Comparison of ENCODE assay signal across 18 cellular contexts in genomic region chr5:30838936-30839511, GRCh38.
A peak's percentile ranks its signal among the peaks of the same experiment; 100 is the strongest.
DNase-seq lines count a peak whose midpoint lies in the region; ATAC-seq, FAIRE-seq and TF ChIP-seq lines count a peak whose summit lies in the region.
"Had no signal": no experiment of that assay in that cellular context is flagged by ENCODE, and none has a peak within 500 bp of the region (broad histone marks: within the 10 kb centered on the region; RNA-seq: fewer than 3 reads in every experiment).

No MANE protein-coding gene starts in this region.

- H3K27ac Mint-ChIP-seq in astrocyte (ENCODE audit: unreplicated experiment) = no peak overlapping the region
- H3K27ac Mint-ChIP-seq: CD4-positive, alpha-beta T cell; GM23338 had no signal

- H4K20me1 ChIP-seq in DND-41 (ENCODE audit: insufficient read depth, low read length) (no peaks in the 10 kb centered on the region), astrocyte (ENCODE audit: insufficient read depth, low read length) (no peaks in the 10 kb centered on the region)

- no peak overlapping the region for H3K4me2 ChIP-seq in DND-41 (ENCODE audit: insufficient read depth, low read length)
- H3K4me2 ChIP-seq in astrocyte (ENCODE audit: low read length) = no peak overlapping the region
- H3K4me2 ChIP-seq: GM23338 had no signal

- H2AFZ ChIP-seq in DND-41 (ENCODE audit: low read depth, low read length) (no peak overlapping the region), astrocyte (ENCODE audit: low read depth, low read length) (no peak overlapping the region)
- H2AFZ ChIP-seq: GM23338 had no signal

- H3K9me3 ChIP-seq in DND-41 (ENCODE audit: insufficient read depth, low read length, severe bottlenecking) (no peaks in the 10 kb centered on the region), astrocyte (ENCODE audit: insufficient read depth, low read depth, low read length) (no peaks in the 10 kb centered on the region)
- H3K9me3 ChIP-seq: SJSA1 had no signal

- H3K4me3 Mint-ChIP-seq in astrocyte (ENCODE audit: unreplicated experiment) = no peak overlapping the region
- H3K4me3 Mint-ChIP-seq: CD4-positive, alpha-beta T cell; GM23338 had no signal

- ATAC-seq in DND-41 (ENCODE audit: insufficient read depth, low read depth) = peak; percentile 44; the same call in 1 of the 3 replicates
- ATAC-seq in GM21423 (IDR thresholded peaks at IDR 0.05; ENCODE audit: unreplicated experiment) = peak; percentile 64
- ATAC-seq in GM19035 (IDR thresholded peaks at IDR 0.05; ENCODE audit: unreplicated experiment) = no peak
- ATAC-seq: GM23338 had no signal

- H3K36me3 ChIP-seq in DND-41 (ENCODE audit: insufficient read depth, low read length) (no peaks in the 10 kb centered on the region), astrocyte (ENCODE audit: insufficient read depth, low read length) (no peaks in the 10 kb centered on the region), kidney epithelial cell (ENCODE audit: control insufficient read depth, insufficient read depth, low read length) (no peaks in the 10 kb centered on the region)
- H3K36me3 ChIP-seq: SJSA1 had no signal

- H3K79me2 ChIP-seq in DND-41 (ENCODE audit: insufficient read depth, low read length) = no peaks in the 10 kb centered on the region
- H3K79me2 ChIP-seq in astrocyte (ENCODE audit: insufficient read depth, low read length) = no peaks in the 10 kb centered on the region

- H3K9ac ChIP-seq in DND-41 (ENCODE audit: low read depth, low read length) (no peak overlapping the region), astrocyte (ENCODE audit: low read length) (no peak overlapping the region)

- H3K27me3 ChIP-seq in DND-41 (ENCODE audit: insufficient read depth, low read length, poor library complexity) = no peaks in the 10 kb centered on the region
- H3K27me3 ChIP-seq in astrocyte (ENCODE audit: insufficient read depth, low read length) = no peaks in the 10 kb centered on the region
- no peaks in the 10 kb centered on the region for H3K27me3 ChIP-seq in kidney epithelial cell (ENCODE audit: control insufficient read depth, insufficient read depth, low read length)
- H3K27me3 ChIP-seq: SJSA1 had no signal

- H3K36me3 Mint-ChIP-seq in astrocyte (ENCODE audit: low read depth, unreplicated experiment) = peaks cover 4% of the 10 kb centered on the region

- H3K27me3 Mint-ChIP-seq in astrocyte (ENCODE audit: low read depth, unreplicated experiment) = no peaks in the 10 kb centered on the region
- H3K27me3 Mint-ChIP-seq: CD4-positive, alpha-beta T cell had no signal

- DNase-seq in DND-41 (no peak), astrocyte (ENCODE audit: low read depth) (peak; percentile 35), kidney epithelial cell (ENCODE audit: low read depth) (peak; percentile 44), GM10266 (ENCODE audit: extremely low spot score) (no peak), GM19240 (ENCODE audit: insufficient read length, low spot score) (no peak)
- DNase-seq: Calu3; CD4-positive, alpha-beta T cell; KG1; NCI-H1092; NCI-H146; NCI-H2081; NCI-H748 treated with DMSO at 0.1 percent for 48 hours had no signal

- no peaks in the 10 kb centered on the region for H3K4me1 Mint-ChIP-seq in astrocyte (ENCODE audit: low read depth, unreplicated experiment)
- H3K4me1 Mint-ChIP-seq: GM23338 had no signal

- H3K4me1 ChIP-seq in DND-41 (ENCODE audit: insufficient read depth, low read length) (no peaks in the 10 kb centered on the region), astrocyte (ENCODE audit: insufficient read depth, low read length) (no peaks in the 10 kb centered on the region)
- H3K4me1 ChIP-seq: SJSA1 had no signal

- H3K9me3 Mint-ChIP-seq in astrocyte (ENCODE audit: unreplicated experiment) = peaks cover 4% of the 10 kb centered on the region
- H3K9me3 Mint-ChIP-seq: GM23338 had no signal

- no peak overlapping the region for H3K27ac ChIP-seq in DND-41 (ENCODE audit: low read length)
- no peak overlapping the region for H3K27ac ChIP-seq in astrocyte (ENCODE audit: low read depth, low read length)
- H3K27ac ChIP-seq: RWPE1, SJSA1 had no signal

- no peak for FAIRE-seq in astrocyte (lab: Jason Lieb, UNC)
- FAIRE-seq: GM19239 had no signal

- H3K4me3 ChIP-seq in DND-41 (ENCODE audit: low read depth in 1 of 2, low read length in 2 of 2) = no peak overlapping the region
- no peak overlapping the region for H3K4me3 ChIP-seq in astrocyte (ENCODE audit: insufficient read depth, low read depth, low read length)
- H3K4me3 ChIP-seq in kidney epithelial cell (ENCODE audit: low read depth, low read length) = no peak overlapping the region
- H3K4me3 ChIP-seq: GM23338, SJSA1 had no signal

- TF ChIP-seq CTCF in DND-41 (IDR thresholded peaks at IDR 0.05; ENCODE audit: borderline replicate concordance, extremely low read depth, low read length, poor library complexity, severe bottlenecking) (no peak), astrocyte (IDR thresholded peaks at IDR 0.05; ENCODE audit: insufficient read depth, low read depth, low read length) (no peak), kidney epithelial cell (IDR thresholded peaks at IDR 0.05; ENCODE audit: insufficient read depth, low read length, poor library complexity, severe bottlenecking) (no peak), GM10266 (IDR thresholded peaks at IDR 0.05; ENCODE audit: control insufficient read depth, insufficient read depth, low read depth, missing control alignments) (no peak)

Comparison
In these comparisons a context has a peak if more than half of its experiments do, and no peak if none do; other contexts are left out.
1. DNase-seq: peak in astrocyte (single experiment) and kidney epithelial cell (single experiment); none in DND-41 (single experiment), GM10266 (single experiment) and GM19240 (single experiment).